ENCODE assay signal across 24 cellular contexts in the genomic region with DNA sequence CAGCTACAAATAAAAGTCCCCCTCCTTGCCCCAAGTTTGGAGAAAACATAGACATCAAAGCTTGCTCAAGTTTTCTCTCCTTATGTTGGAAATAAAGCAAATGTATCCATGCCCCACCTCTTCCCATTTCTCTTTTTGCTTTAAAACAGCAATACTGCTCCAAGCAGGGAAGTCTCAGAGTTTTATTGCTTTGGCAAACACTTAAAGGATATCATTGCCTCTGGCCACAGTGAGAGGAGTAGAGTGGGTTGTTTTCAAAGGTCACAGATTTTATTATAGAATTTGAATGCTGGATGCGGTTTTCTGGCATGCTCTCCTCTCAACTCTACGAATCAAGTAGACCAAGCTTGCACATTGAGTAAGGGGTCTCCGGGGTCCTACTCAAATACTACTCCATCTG.
"Had no signal": no experiment of that assay in that cellular context is flagged by ENCODE, and none has a peak within 500 bp of the region (broad histone marks: within the 10 kb centered on the region; RNA-seq: fewer than 3 reads in every experiment).

No MANE protein-coding gene starts in this region.

- H3K36me3 ChIP-seq: ascending aorta, ovary, prostate gland, tibial artery had no signal

- DNase-seq: activated CD4-positive, alpha-beta T cell treated with anti-CD3 and anti-CD28 coated beads, Interleukin-2, amount 10 ng/mL, durations not matched to agents 7 days and 5 days; activated CD8-positive, alpha-beta memory T cell treated with anti-CD3 and anti-CD28 coated beads, Interleukin-2, amount 10 ng/mL, durations not matched to agents 7 days and 5 days; activated CD8-positive, alpha-beta T cell treated with anti-CD3 and anti-CD28 coated beads for 36 hours; activated gamma-delta T cell; activated naive CD4-positive, alpha-beta T cell treated with anti-CD3 and anti-CD28 coated beads, Interleukin-2, amount 50 U/mL, for 16 hours; activated naive CD8-positive, alpha-beta T cell treated with anti-CD3 and anti-CD28 coated beads, Interleukin-2, amount 50 U/mL, for 24 hours; central memory CD4-positive, alpha-beta T cell; endodermal cell; erythroblast; foreskin keratinocyte; head of caudate nucleus; ovary; stimulated activated CD4-positive, alpha-beta T cell treated with anti-CD3 and anti-CD28 coated beads, Interleukin-12 subunit alpha, Interleukin-12 subunit beta, amount 100 ng/mL, for 4 hours; stimulated activated naive CD8-positive, alpha-beta T cell treated with anti-CD3 and anti-CD28 coated beads, Interleukin-15, amount 100 ng/mL, for 72 hours; T-helper 17 cell; tibial artery had no signal

- H3K27ac ChIP-seq: ascending aorta, foreskin keratinocyte, ovary, prostate gland, tibial artery had no signal

- H3K27me3 Mint-ChIP-seq: activated CD4-positive, alpha-beta T cell treated with anti-CD3 and anti-CD28 coated beads, Interleukin-2, amount 10 ng/mL, durations not matched to agents 7 days and 5 days; activated CD8-positive, alpha-beta T cell treated with anti-CD3 and anti-CD28 coated beads for 36 hours; activated naive CD8-positive, alpha-beta T cell treated with anti-CD3 and anti-CD28 coated beads, Interleukin-2, amount 50 U/mL, for 24 hours; memory B cell; stimulated activated naive CD8-positive, alpha-beta T cell treated with anti-CD3 and anti-CD28 coated beads, Interleukin-15, amount 100 ng/mL, for 72 hours had no signal

- H3K4me3 ChIP-seq: ascending aorta, ovary, prostate gland, right atrium auricular region, tibial artery had no signal

- H3K4me3 Mint-ChIP-seq: activated CD4-positive, alpha-beta T cell treated with anti-CD3 and anti-CD28 coated beads, Interleukin-2, amount 10 ng/mL, durations not matched to agents 7 days and 5 days; activated CD8-positive, alpha-beta memory T cell treated with anti-CD3 and anti-CD28 coated beads, Interleukin-2, amount 10 ng/mL, durations not matched to agents 7 days and 5 days; activated CD8-positive, alpha-beta T cell treated with anti-CD3 and anti-CD28 coated beads for 36 hours; activated naive CD8-positive, alpha-beta T cell treated with anti-CD3 and anti-CD28 coated beads, Interleukin-2, amount 50 U/mL, for 24 hours; activated T-helper 1 cell treated with anti-CD3 and anti-CD28 coated beads, Interleukin-12 subunit alpha, Interleukin-12 subunit beta, Interleukin-2, Interleukin-4 antibody, amounts not matched to agents 30 ng/mL and 10 ng/mL and 1 ng/mL, durations not matched to agents 14 hours and 24 hours and 36 hours; endodermal cell; memory B cell; nephron; stimulated activated naive CD8-positive, alpha-beta T cell treated with anti-CD3 and anti-CD28 coated beads, Interleukin-15, amount 100 ng/mL, for 72 hours; T-helper 17 cell had no signal

- H3K27me3 ChIP-seq: ascending aorta, foreskin keratinocyte, neutrophil, ovary, right atrium auricular region, tibial artery had no signal

- ATAC-seq: activated CD4-positive, CD25-positive, alpha-beta regulatory T cell treated with anti-CD3 and anti-CD28 coated beads, Interleukin-2, amount 50 U/mL, for 24 hours; activated CD8-positive, alpha-beta memory T cell treated with anti-CD3 and anti-CD28 coated beads, Interleukin-2, amount 10 ng/mL, durations not matched to agents 7 days and 5 days; activated CD8-positive, alpha-beta T cell treated with anti-CD3 and anti-CD28 coated beads for 36 hours; activated naive CD8-positive, alpha-beta T cell treated with anti-CD3 and anti-CD28 coated beads, Interleukin-2, amount 50 U/mL, for 24 hours; foreskin keratinocyte; stimulated activated naive CD8-positive, alpha-beta T cell treated with anti-CD3 and anti-CD28 coated beads, Interleukin-15, amount 100 ng/mL, for 72 hours; T-helper 17 cell had no signal

- H3K27ac Mint-ChIP-seq: activated CD4-positive, alpha-beta T cell treated with anti-CD3 and anti-CD28 coated beads, Interleukin-2, amount 10 ng/mL, durations not matched to agents 7 days and 5 days; activated CD8-positive, alpha-beta memory T cell treated with anti-CD3 and anti-CD28 coated beads, Interleukin-2, amount 10 ng/mL, durations not matched to agents 7 days and 5 days; activated CD8-positive, alpha-beta T cell treated with anti-CD3 and anti-CD28 coated beads for 36 hours; activated naive CD8-positive, alpha-beta T cell treated with anti-CD3 and anti-CD28 coated beads, Interleukin-2, amount 50 U/mL, for 24 hours; activated T-helper 1 cell treated with anti-CD3 and anti-CD28 coated beads, Interleukin-12 subunit alpha, Interleukin-12 subunit beta, Interleukin-2, Interleukin-4 antibody, amounts not matched to agents 30 ng/mL and 10 ng/mL and 1 ng/mL, durations not matched to agents 14 hours and 24 hours and 36 hours; endodermal cell; memory B cell; T-helper 17 cell had no signal

- H3K4me1 ChIP-seq: foreskin keratinocyte, prostate gland had no signal

- H3K4me1 Mint-ChIP-seq: activated CD4-positive, alpha-beta T cell treated with anti-CD3 and anti-CD28 coated beads, Interleukin-2, amount 10 ng/mL, durations not matched to agents 7 days and 5 days; activated CD8-positive, alpha-beta memory T cell treated with anti-CD3 and anti-CD28 coated beads, Interleukin-2, amount 10 ng/mL, durations not matched to agents 7 days and 5 days; T-helper 17 cell had no signal

- H3K9me3 ChIP-seq: ascending aorta, neutrophil, ovary, prostate gland, right atrium auricular region, tibial artery had no signal
